ENCODE assay signal across 10 cellular contexts in genomic region chr21:25292396-25292795, GRCh38.
"Had no signal": no experiment of that assay in that cellular context is flagged by ENCODE, and none has a peak within 500 bp of the region (broad histone marks: within the 10 kb centered on the region; RNA-seq: fewer than 3 reads in every experiment).

No MANE protein-coding gene starts in this region.

- H3K36me3 Mint-ChIP-seq: IgD-negative memory B cell had no signal

- H3K4me2 ChIP-seq: KMS-11 had no signal

- H3K9ac ChIP-seq: KMS-11 had no signal

- FAIRE-seq: H54, HepG2 had no signal

- H3K9me3 Mint-ChIP-seq: HFFc6 had no signal

- H3K4me3 ChIP-seq: HAP-1 had no signal

- DNase-seq: GOT3, HFFc6, KBM-7 had no signal

- H3K4me3 Mint-ChIP-seq: HFFc6 had no signal

- ATAC-seq: HCT116, HepG2 had no signal

- H3K9me3 ChIP-seq: HAP-1 had no signal

- H3K36me3 ChIP-seq: HAP-1 had no signal

- H3K27me3 Mint-ChIP-seq: IgD-negative memory B cell had no signal

- H3K27ac ChIP-seq: HL-60, KMS-11 had no signal

- H3K4me1 ChIP-seq: HAP-1 had no signal

- H3K27ac Mint-ChIP-seq: HFFc6, IgD-negative memory B cell had no signal
